ENCODE assay signal across 33 cellular contexts in the genomic region with DNA sequence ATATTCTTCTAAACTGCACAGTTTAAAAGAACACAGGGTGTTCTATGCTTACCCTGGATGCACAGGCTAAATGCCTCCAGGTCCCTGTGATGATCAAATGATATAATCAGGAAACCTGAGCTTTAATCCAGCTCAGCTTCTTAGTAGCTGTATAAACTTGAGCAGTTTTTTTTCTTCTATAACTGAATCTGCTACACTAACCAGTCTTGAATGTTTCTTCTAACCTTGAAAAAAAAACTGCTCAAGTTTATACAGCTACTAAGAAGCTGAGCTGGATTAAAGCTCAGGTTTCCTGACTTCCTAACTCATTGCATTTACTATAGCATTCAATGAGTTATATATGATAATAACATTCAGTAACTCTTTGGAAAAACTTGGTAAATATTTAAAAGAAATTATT.
DNase-seq lines count a peak whose midpoint lies in the region; ATAC-seq and TF ChIP-seq lines count a peak whose summit lies in the region.
"Had no signal": no experiment of that assay in that cellular context is flagged by ENCODE, and none has a peak within 500 bp of the region (broad histone marks: within the 10 kb centered on the region; RNA-seq: fewer than 3 reads in every experiment).

No MANE protein-coding gene starts in this region.

- H3K27ac ChIP-seq in IMR-90 (ENCODE audit: insufficient read depth, low read length), result no peak overlapping the region
- H3K27ac ChIP-seq: 22Rv1; A549; BLaER1; BLaER1 treated with 17β-estradiol and CSF1 and Interleukin-3, amounts not matched to agents 10 nM and 100 nM; C4-2B had no signal

- H3K4me1 Mint-ChIP-seq in activated CD4-positive, alpha-beta T cell treated with anti-CD3 and anti-CD28 coated beads, Interleukin-2, amount 10 ng/mL, durations not matched to agents 24 days and 14 days, result no peaks in the 10 kb centered on the region
- H3K4me1 Mint-ChIP-seq: B cell; CD14-positive monocyte; CD4-positive, alpha-beta memory T cell; CD4-positive, CD25-positive, alpha-beta regulatory T cell; CD8-positive, alpha-beta memory T cell had no signal

- H3K27me3 ChIP-seq in IMR-90 (ENCODE audit: control insufficient read depth, insufficient read depth, low read length), result no peaks in the 10 kb centered on the region
- no peaks in the 10 kb centered on the region for H3K27me3 ChIP-seq in adipocyte (replicated peaks; ENCODE audit: control insufficient read depth, insufficient read depth, low read length)
- H3K27me3 ChIP-seq: BE2C; BLaER1; BLaER1 treated with 17β-estradiol and CSF1 and Interleukin-3, amounts not matched to agents 10 nM and 100 nM had no signal

- no peak for TF ChIP-seq CTCF in IMR-90 (conservative IDR thresholded peaks at IDR 0.05; ENCODE audit: low read depth, low read length)

- no peak overlapping the region for H2BK15ac ChIP-seq in IMR-90 (ENCODE audit: low read depth, low read length)

- intact Hi-C loops in activated CD4-positive, alpha-beta T cell treated with anti-CD3 and anti-CD28 coated beads, Interleukin-2, amount 10 ng/mL, durations not matched to agents 24 days and 14 days (cut with micrococcal nuclease), result no loop called here
- intact Hi-C loops in IMR-90 (cut with micrococcal nuclease), result no loop called here

- H3K4me3 Mint-ChIP-seq in activated CD4-positive, alpha-beta T cell treated with anti-CD3 and anti-CD28 coated beads, Interleukin-2, amount 10 ng/mL, durations not matched to agents 24 days and 14 days, result no peak overlapping the region
- H3K4me3 Mint-ChIP-seq: B cell; CD14-positive monocyte; CD4-positive, alpha-beta T cell; CD4-positive, CD25-positive, alpha-beta regulatory T cell; CD8-positive, alpha-beta memory T cell; CD8-positive, alpha-beta T cell had no signal

- H3K9me1 ChIP-seq in IMR-90 (ENCODE audit: insufficient read depth, low read length), result no peaks in the 10 kb centered on the region

- DNase-seq in activated CD4-positive, alpha-beta T cell treated with anti-CD3 and anti-CD28 coated beads, Interleukin-2, amount 10 ng/mL, durations not matched to agents 24 days and 14 days, result peak; percentile 7
- DNase-seq in activated CD4-positive, alpha-beta T cell treated with anti-CD3 and anti-CD28 coated beads, Interleukin-2, amount 50 U/mL, for 48 hours, result no peak
- DNase-seq in IMR-90 (peak; percentile 52), adipocyte (ENCODE audit: low read depth) (peak; percentile 12), cerebellum (ENCODE audit: low spot score) (no peak)
- DNase-seq: 8988T; ACHN; AML-193; BE2C; C1 segment of cervical spinal cord; Caco-2; Calu3; CD4-positive, alpha-beta memory T cell; CD4-positive, alpha-beta T cell; CD4-positive, CD25-positive, alpha-beta regulatory T cell; CD8-positive, alpha-beta memory T cell; CD8-positive, alpha-beta T cell; COR-L47; DMS 273 treated with DMSO at 0.1 percent for 48 hours; DMS153; DMS53; DMS79; DMS79 treated with DMSO at 0.1 percent for 48 hours; DND-41; EL had no signal

- H3K4me1 ChIP-seq in IMR-90 (ENCODE audit: control insufficient read depth, insufficient read depth, low read length) (no peaks in the 10 kb centered on the region), adipocyte (ENCODE audit: control insufficient read depth, insufficient read depth, low read length) (no peaks in the 10 kb centered on the region)
- H3K4me1 ChIP-seq: A549; BE2C; BLaER1; BLaER1 treated with 17β-estradiol and CSF1 and Interleukin-3, amounts not matched to agents 10 nM and 100 nM; Caco-2 had no signal

- POLR2A ChIA-PET in IMR-90 (lab: Charles Lee; ENCODE audit: unreplicated experiment), result no interaction called here

- no peak overlapping the region for H3K4me2 ChIP-seq in IMR-90 (ENCODE audit: low read depth, low read length)
- H3K4me2 ChIP-seq: A549; BLaER1; BLaER1 treated with 17β-estradiol and CSF1 and Interleukin-3, amounts not matched to agents 10 nM and 100 nM had no signal

- no peak overlapping the region for H3K23ac ChIP-seq in IMR-90 (ENCODE audit: low read depth, low read length)

- no peak overlapping the region for H3K14ac ChIP-seq in IMR-90 (replicated peaks; ENCODE audit: low read depth, low read length)

- H3K4ac ChIP-seq in IMR-90 (ENCODE audit: low read depth, low read length), result no peak overlapping the region

- in situ Hi-C loops in IMR-90 (cut with MboI; ENCODE audit: low sequenced_read_pairs), result no loop called here

- no peak overlapping the region for H3K9ac ChIP-seq in IMR-90 (ENCODE audit: low read depth, low read length)
- no peak overlapping the region for H3K9ac ChIP-seq in adipocyte (ENCODE audit: low read length)
- H3K9ac ChIP-seq: BLaER1; BLaER1 treated with 17β-estradiol and CSF1 and Interleukin-3, amounts not matched to agents 10 nM and 100 nM had no signal

- dilution Hi-C loops in IMR-90 (cut with HindIII; ENCODE audit: low sequenced_read_pairs, unreplicated experiment), result no loop called here

- H2AK5ac ChIP-seq in IMR-90 (ENCODE audit: low read depth, low read length), result no peak overlapping the region

- H3K79me1 ChIP-seq in IMR-90 (ENCODE audit: low read depth in 1 of 2, low read length in 2 of 2), result no peaks in the 10 kb centered on the region

- peak; percentile 87 for ATAC-seq in IMR-90 (ENCODE audit: low read depth)
- ATAC-seq in HG03039 (IDR thresholded peaks at IDR 0.05; ENCODE audit: unreplicated experiment), result no peak
- ATAC-seq: A549; CD8-positive, alpha-beta T cell had no signal

- H3K9me3 ChIP-seq in IMR-90 (ENCODE audit: control insufficient read depth, insufficient read depth, low read length), result no peaks in the 10 kb centered on the region
- no peaks in the 10 kb centered on the region for H3K9me3 ChIP-seq in adipocyte (ENCODE audit: control insufficient read depth, low read length)
- H3K9me3 ChIP-seq: A549; BE2C; BLaER1; BLaER1 treated with 17β-estradiol and CSF1 and Interleukin-3, amounts not matched to agents 10 nM and 100 nM; Caco-2 had no signal

- H3K56ac ChIP-seq in IMR-90 (ENCODE audit: extremely low read depth, insufficient read depth, low read length), result no peak overlapping the region

- no peak overlapping the region for H3K4me3 ChIP-seq in IMR-90 (ENCODE audit: insufficient read depth, low read depth, low read length)
- H3K4me3 ChIP-seq in adipocyte (ENCODE audit: low read length), result no peak overlapping the region
- H3K4me3 ChIP-seq: A549; BLaER1; BLaER1 treated with 17β-estradiol and CSF1 and Interleukin-3, amounts not matched to agents 10 nM and 100 nM had no signal

- H3K36me3 ChIP-seq in IMR-90 (ENCODE audit: control insufficient read depth, insufficient read depth, low read length), result no peaks in the 10 kb centered on the region
- H3K36me3 ChIP-seq in adipocyte (ENCODE audit: control insufficient read depth, insufficient read depth, low read length, severe bottlenecking), result no peaks in the 10 kb centered on the region
- H3K36me3 ChIP-seq: BE2C; BLaER1; BLaER1 treated with 17β-estradiol and CSF1 and Interleukin-3, amounts not matched to agents 10 nM and 100 nM had no signal

- no peak overlapping the region for H4K91ac ChIP-seq in IMR-90 (ENCODE audit: insufficient read depth, low read depth, low read length)

- no peak for TF ChIP-seq POLR2A in IMR-90 (IDR thresholded peaks at IDR 0.05; ENCODE audit: low read depth, low read length)

- no peaks in the 10 kb centered on the region for H3K36me3 Mint-ChIP-seq in activated CD4-positive, alpha-beta T cell treated with anti-CD3 and anti-CD28 coated beads, Interleukin-2, amount 10 ng/mL, durations not matched to agents 24 days and 14 days (ENCODE audit: low read depth)
- H3K36me3 Mint-ChIP-seq: CD14-positive monocyte; CD4-positive, alpha-beta memory T cell; CD4-positive, CD25-positive, alpha-beta regulatory T cell; CD8-positive, alpha-beta memory T cell; CD8-positive, alpha-beta T cell had no signal

- BruUV-seq in IMR-90 (replicated peaks; lab: Mats Ljungman, UMichigan), result no TSS peak

- H2AK9ac ChIP-seq in IMR-90 (replicated peaks; ENCODE audit: low read depth, low read length, poor library complexity), result no peak overlapping the region

- H4K8ac ChIP-seq in IMR-90 (ENCODE audit: low read depth in 2 of 2, low read length in 2 of 2), result no peak overlapping the region

- H3K9me3 Mint-ChIP-seq in activated CD4-positive, alpha-beta T cell treated with anti-CD3 and anti-CD28 coated beads, Interleukin-2, amount 10 ng/mL, durations not matched to agents 24 days and 14 days, result no peaks in the 10 kb centered on the region

- CTCF ChIA-PET in IMR-90 (lab: Yijun Ruan, JAX), result interaction anchor here (1.0 kb wide), 1 partner anchor 32 kb away, joined by 3 read pairs; no protein-coding TSS in a partner anchor

- H2BK120ac ChIP-seq in IMR-90 (ENCODE audit: low read depth, low read length), result no peak overlapping the region

- H3K18ac ChIP-seq in IMR-90 (ENCODE audit: low read depth, low read length), result no peak overlapping the region

- no peaks in the 10 kb centered on the region for H4K20me1 ChIP-seq in IMR-90 (ENCODE audit: insufficient read depth, low read length)
- H4K20me1 ChIP-seq: BLaER1; BLaER1 treated with 17β-estradiol and CSF1 and Interleukin-3, amounts not matched to agents 10 nM and 100 nM had no signal

- no peak overlapping the region for H2AFZ ChIP-seq in IMR-90 (replicated peaks; ENCODE audit: low read length, poor library complexity)

- TF ChIP-seq RAD21 in IMR-90 (IDR thresholded peaks at IDR 0.05; ENCODE audit: low read length), result no peak

- no peak overlapping the region for H2BK5ac ChIP-seq in IMR-90 (ENCODE audit: low read depth, low read length, poor library complexity, severe bottlenecking)

- no peak overlapping the region for H3K27ac Mint-ChIP-seq in activated CD4-positive, alpha-beta T cell treated with anti-CD3 and anti-CD28 coated beads, Interleukin-2, amount 10 ng/mL, durations not matched to agents 24 days and 14 days
- H3K27ac Mint-ChIP-seq: B cell; CD14-positive monocyte; CD4-positive, alpha-beta memory T cell; CD4-positive, alpha-beta T cell; CD4-positive, CD25-positive, alpha-beta regulatory T cell; CD8-positive, alpha-beta memory T cell; CD8-positive, alpha-beta T cell had no signal

- H3K27me3 Mint-ChIP-seq in activated CD4-positive, alpha-beta T cell treated with anti-CD3 and anti-CD28 coated beads, Interleukin-2, amount 10 ng/mL, durations not matched to agents 24 days and 14 days, result peaks cover 2% of the 10 kb centered on the region
- H3K27me3 Mint-ChIP-seq: CD8-positive, alpha-beta memory T cell had no signal

- no peak overlapping the region for H2BK20ac ChIP-seq in IMR-90 (ENCODE audit: low read depth, low read length)

- H4K5ac ChIP-seq in IMR-90 (ENCODE audit: low read depth, low read length), result no peak overlapping the region

TF ChIP-seq in IMR-90, 13 proteins besides CTCF, POLR2A, EP300 and RAD21 (continues in another document):
- no peak for TF ChIP-seq NFE2L2 (IDR thresholded peaks at IDR 0.05; ENCODE audit: low read depth, low read length)
- TF ChIP-seq SMC3 (IDR thresholded peaks at IDR 0.05; ENCODE audit: low read depth, low read length), result no peak
- no peak for TF ChIP-seq RCOR1 (IDR thresholded peaks at IDR 0.05; ENCODE audit: insufficient replicate concordance, low read length)
- TF ChIP-seq CHD1 (IDR thresholded peaks at IDR 0.05; ENCODE audit: low read depth, low read length), result no peak
- no peak for TF ChIP-seq RFX5 (IDR thresholded peaks at IDR 0.05; ENCODE audit: low read depth, low read length)
- TF ChIP-seq MAFK (IDR thresholded peaks at IDR 0.05; ENCODE audit: low read depth, low read length), result no peak
- no peak for TF ChIP-seq FOS (IDR thresholded peaks at IDR 0.05; ENCODE audit: low read depth, low read length)
- no peak for TF ChIP-seq MXI1 (IDR thresholded peaks at IDR 0.05; ENCODE audit: borderline replicate concordance, low read depth, low read length)

Comparison
In these comparisons a context has a peak if more than half of its experiments do, and no peak if none do; other contexts are left out.
1. DNase-seq: peak in activated CD4-positive, alpha-beta T cell treated with anti-CD3 and anti-CD28 coated beads, Interleukin-2, amount 10 ng/mL, durations not matched to agents 24 days and 14 days (single experiment), IMR-90 (single experiment) and adipocyte (single experiment); none in activated CD4-positive, alpha-beta T cell treated with anti-CD3 and anti-CD28 coated beads, Interleukin-2, amount 50 U/mL, for 48 hours (0 of 2) and cerebellum (single experiment).